In genomic region chr18:75203456-75204261, GRCh38 we compare ENCODE assay signal across 1 cellular context.
A peak's percentile ranks its signal among the peaks of the same experiment; 100 is the strongest.
TF ChIP-seq lines count a peak whose summit lies in the region.

No MANE protein-coding gene starts in this region.

TF ChIP-seq in GM23338, 12 proteins besides CTCF, POLR2A, EP300 and RAD21 (continued from another document):
- TF ChIP-seq ZNF462 (CRISPR knock-in tag; IDR thresholded peaks at IDR 0.05) (no peak), ZNF331 (CRISPR knock-in tag; IDR thresholded peaks at IDR 0.05; ENCODE audit: low read depth) (no peak), NANOG (IDR thresholded peaks at IDR 0.05; ENCODE audit: borderline replicate concordance) (no peak), POLR2AphosphoS5 (IDR thresholded peaks at IDR 0.05; ENCODE audit: low read depth) (no peak), EZH2 (IDR thresholded peaks at IDR 0.05; ENCODE audit: low read depth, unreplicated experiment) (peak; percentile 13), ZNF114 (CRISPR knock-in tag; IDR thresholded peaks at IDR 0.05) (no peak)
TF ChIP-seq in GM23338: peak in this region for 1.
